Comparison of ENCODE assay signal across 11 cellular contexts in the genomic region with DNA sequence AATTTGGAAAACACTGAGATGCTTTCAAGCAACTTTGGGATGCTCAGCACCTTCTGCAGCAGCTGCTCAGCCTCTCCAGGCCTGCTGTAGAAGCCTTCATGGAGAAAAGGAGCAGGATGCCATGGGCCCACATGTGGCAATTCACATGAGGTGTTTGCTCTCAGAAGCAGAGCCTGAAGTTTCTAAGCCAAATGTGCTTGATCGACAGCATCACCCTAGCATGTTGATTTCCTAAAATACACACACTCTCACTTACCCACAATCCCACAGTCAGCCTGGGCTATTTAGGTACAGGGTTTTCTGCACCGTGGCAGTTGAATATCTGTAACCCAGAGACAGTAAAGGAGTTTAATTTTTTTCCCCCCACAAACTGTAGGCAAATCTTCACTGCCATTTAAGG.
A peak's percentile ranks its signal among the peaks of the same experiment; 100 is the strongest.
DNase-seq lines count a peak whose midpoint lies in the region; ATAC-seq and TF ChIP-seq lines count a peak whose summit lies in the region.
"Had no signal": no experiment of that assay in that cellular context is flagged by ENCODE, and none has a peak within 500 bp of the region (broad histone marks: within the 10 kb centered on the region; RNA-seq: fewer than 3 reads in every experiment).

No MANE protein-coding gene starts in this region.

- TF ChIP-seq CTCF in GM13977 (IDR thresholded peaks at IDR 0.05; ENCODE audit: extremely low read depth, insufficient read depth, missing control alignments): no peak

- H3K27ac ChIP-seq in naive thymus-derived CD4-positive, alpha-beta T cell (ENCODE audit: low read depth, low read length): no peak overlapping the region

- in situ Hi-C loops in GM13977 (cut with MboI; ENCODE audit: low pct_unique_long_range_greater_than_20kb, low sequenced_read_pairs, unreplicated experiment): no loop called here

- H3K36me3 ChIP-seq in naive thymus-derived CD4-positive, alpha-beta T cell (ENCODE audit: control insufficient read depth in 2 of 3, insufficient read depth in 3 of 3, low read length in 3 of 3): peaks cover 25 to 82% (median 52%) of the 10 kb centered on the region in 3 experiments

- no peaks in the 10 kb centered on the region for H3K9me3 Mint-ChIP-seq in activated T-helper 17 cell treated with anti-CD3 and anti-CD28 coated beads, Interleukin-2, amount 50 U/mL, for 72 hours
- H3K9me3 Mint-ChIP-seq in naive thymus-derived CD4-positive, alpha-beta T cell: no peaks in the 10 kb centered on the region

- no peaks in the 10 kb centered on the region for H3K9me3 ChIP-seq in naive thymus-derived CD4-positive, alpha-beta T cell (ENCODE audit: control insufficient read depth in 2 of 3, low read length in 3 of 3)

- H3K4me3 Mint-ChIP-seq in activated T-helper 17 cell treated with anti-CD3 and anti-CD28 coated beads, Interleukin-2, amount 50 U/mL, for 72 hours: peak overlapping the region; percentile 56
- peak overlapping the region in 7 of 10 donors; percentile 2 to 52 (median 20) for H3K4me3 Mint-ChIP-seq in naive thymus-derived CD4-positive, alpha-beta T cell

- H3K36me3 Mint-ChIP-seq in activated T-helper 17 cell treated with anti-CD3 and anti-CD28 coated beads, Interleukin-2, amount 50 U/mL, for 72 hours (ENCODE audit: low read depth): no peaks in the 10 kb centered on the region
- H3K36me3 Mint-ChIP-seq in naive thymus-derived CD4-positive, alpha-beta T cell: peaks cover 9 to 70% (median 53%) of the 10 kb centered on the region in 5 donors

- CTCF ChIA-PET in naive thymus-derived CD4-positive, alpha-beta T cell (lab: Charles Lee): no interaction called here

- POLR2A ChIA-PET in naive thymus-derived CD4-positive, alpha-beta T cell (lab: Charles Lee): interaction anchor here (0.8 kb wide), 1 partner anchor 18 kb away, joined by 4 read pairs; no protein-coding TSS in a partner anchor

- intact Hi-C loops in naive thymus-derived CD4-positive, alpha-beta T cell (cut with micrococcal nuclease): no loop called here

- H3K4me3 ChIP-seq in naive thymus-derived CD4-positive, alpha-beta T cell (ENCODE audit: low read length): no peak overlapping the region

- H3K27me3 Mint-ChIP-seq in activated T-helper 17 cell treated with anti-CD3 and anti-CD28 coated beads, Interleukin-2, amount 50 U/mL, for 72 hours: no peaks in the 10 kb centered on the region
- no peaks in the 10 kb centered on the region for H3K27me3 Mint-ChIP-seq in naive thymus-derived CD4-positive, alpha-beta T cell

- peak; percentile 29 for DNase-seq in GM13977 (ENCODE audit: low spot score)
- DNase-seq in naive thymus-derived CD4-positive, alpha-beta T cell: no peak
- DNase-seq in MV-4-11 (lab: John Stamatoyannopoulos, UW): no peak
- no peak for DNase-seq in EL
- no peak for DNase-seq in NCI-H146 treated with DMSO at 0.1 percent for 48 hours (lab: John Stamatoyannopoulos, UW; ENCODE audit: unreplicated experiment)
- DNase-seq in NCI-H446 treated with DMSO at 0.1 percent for 48 hours (lab: John Stamatoyannopoulos, UW): no peak
- DNase-seq: activated CD4-positive, alpha-beta T cell treated with anti-CD3 and anti-CD28 coated beads for 1 hour; erythroblast; SHP77 treated with DMSO at 0.1 percent for 48 hours had no signal

- peaks cover 70% of the 10 kb centered on the region for H3K4me1 Mint-ChIP-seq in activated T-helper 17 cell treated with anti-CD3 and anti-CD28 coated beads, Interleukin-2, amount 50 U/mL, for 72 hours
- H3K4me1 Mint-ChIP-seq in naive thymus-derived CD4-positive, alpha-beta T cell: peaks cover 66 to 99% (median 94%) of the 10 kb centered on the region in 7 donors

- H3K4me1 ChIP-seq in naive thymus-derived CD4-positive, alpha-beta T cell (ENCODE audit: control insufficient read depth in 2 of 2, insufficient read depth in 2 of 2, low read length in 2 of 2): peaks cover 18 to 27% of the 10 kb centered on the region in 2 donors

- H3K27ac Mint-ChIP-seq in activated T-helper 17 cell treated with anti-CD3 and anti-CD28 coated beads, Interleukin-2, amount 50 U/mL, for 72 hours: peak overlapping the region; percentile 83
- H3K27ac Mint-ChIP-seq in naive thymus-derived CD4-positive, alpha-beta T cell: peak overlapping the region; percentile 33 to 86 (median 80)

- peak; percentile 43 for ATAC-seq in GM21825 (IDR thresholded peaks at IDR 0.05; ENCODE audit: unreplicated experiment)
- peak; percentile 20 for ATAC-seq in activated T-helper 17 cell treated with anti-CD3 and anti-CD28 coated beads, Interleukin-2, amount 50 U/mL, for 72 hours (replicated peaks)
- no peak for ATAC-seq in naive thymus-derived CD4-positive, alpha-beta T cell

- no peaks in the 10 kb centered on the region for H3K27me3 ChIP-seq in naive thymus-derived CD4-positive, alpha-beta T cell (ENCODE audit: control insufficient read depth in 2 of 2, insufficient read depth in 2 of 2, low read length in 2 of 2)
